8 cellular contexts compared by ENCODE assay signal in the genomic region with DNA sequence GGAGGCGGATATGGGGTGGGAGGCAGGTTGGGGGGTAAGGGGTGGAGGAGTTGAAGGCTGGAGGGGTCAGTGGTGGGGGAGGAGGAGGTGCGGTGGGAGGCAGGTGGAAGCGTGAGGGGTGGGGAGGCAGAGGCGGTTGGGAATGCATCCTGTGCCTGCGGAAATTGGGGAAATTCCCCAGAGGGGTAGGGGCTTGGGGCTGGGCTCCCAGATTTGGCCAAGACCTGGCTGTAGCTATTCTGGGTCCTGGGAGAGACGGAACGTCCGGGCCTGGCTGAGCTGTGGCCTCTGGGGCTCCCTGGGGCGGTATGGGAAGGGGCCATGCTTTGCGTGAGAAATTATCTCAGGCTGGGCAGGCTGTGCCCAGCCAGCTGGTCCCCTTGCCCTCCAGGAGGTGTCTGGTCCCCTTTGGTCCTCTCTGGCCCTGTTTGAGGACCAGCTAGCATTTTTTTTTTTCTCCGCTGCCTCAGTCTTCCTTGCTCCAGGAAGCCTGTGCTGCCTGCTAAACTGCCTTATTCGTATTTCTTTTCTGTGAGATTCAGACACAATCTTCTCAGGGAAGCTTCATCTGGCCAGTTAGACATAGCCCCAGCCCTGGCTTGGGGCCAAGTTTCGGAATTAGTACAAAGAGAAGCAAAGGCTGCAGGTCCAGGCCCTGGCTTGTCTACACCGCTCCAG. TPM values are rescaled to one million over a fixed set of nuclear protein-coding genes. Genes with fewer than 3 reads are reported as not detected.
DNase-seq lines count a peak whose midpoint lies in the region; ATAC-seq, FAIRE-seq and TF ChIP-seq lines count a peak whose summit lies in the region.

No MANE protein-coding gene starts in this region.

- H3K27me3 ChIP-seq in pancreas: no peaks in the 10 kb centered on the region

- intact Hi-C loops in pancreas (cut with DNase I): no loop called here

- H3K4me3 Mint-ChIP-seq in T-helper 17 cell: peak overlapping the region; percentile 45

- H3K4me3 ChIP-seq in pancreas: no peak overlapping the region

- H3K36me3 ChIP-seq in pancreas: no peaks in the 10 kb centered on the region

- no peaks in the 10 kb centered on the region for H3K9me3 ChIP-seq in T-helper 17 cell (ENCODE audit: control insufficient read depth, low read length, poor library complexity, severe bottlenecking)
- no peaks in the 10 kb centered on the region for H3K9me3 ChIP-seq in pancreas

- H3K27ac Mint-ChIP-seq in T-helper 17 cell: peak overlapping the region; percentile 29

- H3K27ac ChIP-seq in pancreas: peak overlapping the region in 2 of 4 donors; percentile 31 to 46

- peaks cover 7% of the 10 kb centered on the region for H3K4me1 Mint-ChIP-seq in T-helper 17 cell

- WGBS in pancreas, 2 donors: 46 to 51% methylated on average over 14 of the region's 14 CpGs

- peaks cover 0 to 4% (median 0%) of the 10 kb centered on the region in 3 donors for H3K4me1 ChIP-seq in pancreas

- no peak for TF ChIP-seq CTCF in GM10266 (IDR thresholded peaks at IDR 0.05; ENCODE audit: control insufficient read depth, insufficient read depth, low read depth, missing control alignments)
- no peak for TF ChIP-seq CTCF in pancreas (IDR thresholded peaks at IDR 0.05)

- no peak for FAIRE-seq in pancreas (lab: Jason Lieb, UNC)

- no peaks in the 10 kb centered on the region for H3K36me3 Mint-ChIP-seq in T-helper 17 cell (ENCODE audit: low read depth)

- H3K27me3 Mint-ChIP-seq in T-helper 17 cell: peaks cover 6% of the 10 kb centered on the region

- DNase-seq in GM10266 (ENCODE audit: extremely low spot score) (peak; percentile 75), HT1080 (ENCODE audit: low read depth) (peak; percentile 23), T-helper 17 cell (no peak), glomerular visceral epithelial cell (ENCODE audit: extremely low spot score) (peak; percentile 52), pancreas (peak in 4 of 6 donors; percentile 56 to 84 (median 68)), NCI-H1930 (lab: John Stamatoyannopoulos, UW) (no peak)

- peak; percentile 84 for ATAC-seq in GM21390 (IDR thresholded peaks at IDR 0.05; ENCODE audit: unreplicated experiment)
- ATAC-seq in T-helper 17 cell: no peak
- ATAC-seq in pancreas: peak; percentile 55 to 67 (median 66)
- no peak for ATAC-seq in GM21526 (IDR thresholded peaks at IDR 0.05; ENCODE audit: low FRiP score, unreplicated experiment)

RNA-seq across cellular contexts. Expression of a gene that starts 7.3 kb away (rescaled TPM):
- total RNA-seq in HT1080 (2014; rRNA removed; shearing (Covaris generic)): 101 and 105 TPM in 2 replicates
- polyA plus RNA-seq in HT1080 (2015; cell fraction: cytosol; rRNA removed): 41.0 TPM in 2 replicates
- 138 and 139 TPM in 2 replicates for polyA plus RNA-seq in HT1080 (2015; cell fraction: nucleus; rRNA removed)
- total RNA-seq in T-helper 17 cell (10 to 100 TPM; 87.1 to 91.1 TPM), pancreas (10 to 100 TPM in 2 of 6 donors, 1 to 10 TPM in 4; 2.8 to 14.7 (median 6.0) TPM)
- polyA plus RNA-seq in pancreas: 10 to 100 TPM in 1 of 2 donors, 1 to 10 TPM in 1; 7.8 to 10.8 TPM

RNA-seq across cellular contexts. Expression of a gene that starts 27.2 kb away (rescaled TPM):
- total RNA-seq in HT1080 (2014; rRNA removed; shearing (Covaris generic)): 2,252 and 2,476 TPM in 2 replicates
- 773 and 787 TPM in 2 replicates for polyA plus RNA-seq in HT1080 (2015; cell fraction: cytosol; rRNA removed)
- 538 and 557 TPM in 2 replicates for polyA plus RNA-seq in HT1080 (2015; cell fraction: nucleus; rRNA removed)
- total RNA-seq in T-helper 17 cell: 100 to 1,000 TPM; 819 to 876 TPM
- total RNA-seq in pancreas: 100 to 1,000 TPM; 479 to 972 (median 684) TPM
- 100 to 1,000 TPM; 321 to 937 TPM for polyA plus RNA-seq in pancreas

RNA-seq across cellular contexts. Expression of a gene that starts 54.8 kb away (rescaled TPM):
- total RNA-seq in HT1080 (2014; rRNA removed; shearing (Covaris generic)): 23.7 and 29.4 TPM in 2 replicates
- polyA plus RNA-seq in HT1080 (2015; cell fraction: cytosol; rRNA removed): 26.6 TPM in 2 replicates
- 24.1 and 27.5 TPM in 2 replicates for polyA plus RNA-seq in HT1080 (2015; cell fraction: nucleus; rRNA removed)
- total RNA-seq in T-helper 17 cell (1 to 10 TPM; 6.9 to 9.2 TPM), pancreas (10 to 100 TPM in 2 of 6 donors, 1 to 10 TPM in 4; 7.6 to 12.6 (median 8.6) TPM)
- polyA plus RNA-seq in pancreas: 10 to 100 TPM; 19.2 to 26.1 TPM

Comparison
In these comparisons a context has a peak if more than half of its experiments do, and no peak if none do; other contexts are left out.
1. DNase-seq: peak in GM10266 (single experiment), HT1080 (single experiment), glomerular visceral epithelial cell (single experiment) and pancreas (4 of 6); none in T-helper 17 cell (0 of 3) and NCI-H1930 (0 of 2).
2. ATAC-seq: peak in GM21390 (single experiment) and pancreas (4 of 4); none in T-helper 17 cell (single experiment) and GM21526 (single experiment).